ENCODE assay signal across 1 cellular context in genomic region chr11:3022300-3022967, GRCh38.
TF ChIP-seq lines count a peak whose summit lies in the region.

No MANE protein-coding gene starts in this region.

TF ChIP-seq in HepG2, 621 proteins besides CTCF, POLR2A, EP300 and RAD21 (continued from another document):
- TF ChIP-seq CEBPB (IDR thresholded peaks at IDR 0.05; ENCODE audit: borderline replicate concordance, low read depth, low read length) (peak; percentile 42; the same call in 1 of the 2 replicates), SPEN (CRISPR knock-in tag; IDR thresholded peaks at IDR 0.05; ENCODE audit: low read depth) (no peak)
- TF ChIP-seq, protein P1, sequence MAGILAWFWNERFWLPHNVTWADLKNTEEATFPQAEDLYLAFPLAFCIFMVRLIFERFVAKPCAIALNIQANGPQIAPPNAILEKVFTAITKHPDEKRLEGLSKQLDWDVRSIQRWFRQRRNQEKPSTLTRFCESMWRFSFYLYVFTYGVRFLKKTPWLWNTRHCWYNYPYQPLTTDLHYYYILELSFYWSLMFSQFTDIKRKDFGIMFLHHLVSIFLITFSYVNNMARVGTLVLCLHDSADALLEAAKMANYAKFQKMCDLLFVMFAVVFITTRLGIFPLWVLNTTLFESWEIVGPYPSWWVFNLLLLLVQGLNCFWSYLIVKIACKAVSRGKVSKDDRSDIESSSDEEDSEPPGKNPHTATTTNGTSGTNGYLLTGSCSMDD (CRISPR knock-in tag; IDR thresholded peaks at IDR 0.05): no peak
